ENCODE assay signal across 8 cellular contexts in genomic region chr5:74639538-74640449, GRCh38. TPM values are rescaled to one million over a fixed set of nuclear protein-coding genes. Genes with fewer than 3 reads are reported as not detected.
DNase-seq lines count a peak whose midpoint lies in the region; ATAC-seq, FAIRE-seq and TF ChIP-seq lines count a peak whose summit lies in the region.

No MANE protein-coding gene starts in this region.

- no peaks in the 10 kb centered on the region for H3K9me1 ChIP-seq in endothelial cell of umbilical vein (replicated peaks; ENCODE audit: control insufficient read depth, extremely low read depth, insufficient read depth, low read length)

- peak overlapping the region; percentile 73 for H3K4me3 Mint-ChIP-seq in activated CD4-positive, alpha-beta memory T cell treated with anti-CD3 and anti-CD28 coated beads, Interleukin-2, amount 10 ng/mL, durations not matched to agents 7 days and 5 days

- TF ChIP-seq POLR2A in endothelial cell of umbilical vein (IDR thresholded peaks at IDR 0.05; ENCODE audit: low read depth, low read length) (no peak), upper lobe of left lung (IDR thresholded peaks at IDR 0.05) (no peak)

- ATAC-seq in upper lobe of left lung (ENCODE audit: low FRiP score in 2 of 2) = peak; percentile 55 to 75

- DNase-seq in GM12865 (ENCODE audit: low read depth) = peak; percentile 64
- DNase-seq in NCI-H1105 (lab: John Stamatoyannopoulos, UW) = peak; percentile 24
- peak; percentile 43 for DNase-seq in activated CD4-positive, alpha-beta memory T cell treated with anti-CD3 and anti-CD28 coated beads, Interleukin-2, amount 10 ng/mL, durations not matched to agents 7 days and 5 days
- peak; percentile 57 for DNase-seq in endothelial cell of umbilical vein (ENCODE audit: low read depth, low spot score)
- peak; percentile 47 to 90 for DNase-seq in upper lobe of left lung
- DNase-seq in HTR-8/SVneo (ENCODE audit: insufficient read length, low spot score) = no peak

- no peaks in the 10 kb centered on the region for H3K9me3 ChIP-seq in HEK293 (ENCODE audit: control insufficient read depth, insufficient read depth, low read depth, low read length)
- H3K9me3 ChIP-seq in endothelial cell of umbilical vein (replicated peaks; ENCODE audit: control insufficient read depth, insufficient read depth, low read length) = no peaks in the 10 kb centered on the region
- no peaks in the 10 kb centered on the region for H3K9me3 ChIP-seq in muscle layer of colon (ENCODE audit: low read length)
- H3K9me3 ChIP-seq in upper lobe of left lung = no peaks in the 10 kb centered on the region

- H3K27ac ChIP-seq in HEK293 (ENCODE audit: extremely low read depth, low read depth, low read length) (peak overlapping the region; percentile 98), endothelial cell of umbilical vein (ENCODE audit: insufficient read depth, low read depth, low read length) (peak overlapping the region; percentile 91), muscle layer of colon (ENCODE audit: low read depth, low read length) (peak overlapping the region; percentile 56), upper lobe of left lung (peak overlapping the region; percentile 86 to 90 (median 88))

- H3K27me3 Mint-ChIP-seq in activated CD4-positive, alpha-beta memory T cell treated with anti-CD3 and anti-CD28 coated beads, Interleukin-2, amount 10 ng/mL, durations not matched to agents 7 days and 5 days = peaks cover 50% of the 10 kb centered on the region

- H4K20me1 ChIP-seq in endothelial cell of umbilical vein (replicated peaks; ENCODE audit: control insufficient read depth, extremely low read depth, insufficient read depth, low read length) = no peaks in the 10 kb centered on the region

- peak overlapping the region; percentile 94 for H3K4me2 ChIP-seq in endothelial cell of umbilical vein (ENCODE audit: insufficient read depth, low read length)

- peak overlapping the region; percentile 73 for H3K4me3 ChIP-seq in GM12865 (ENCODE audit: low read depth, low read length)
- H3K4me3 ChIP-seq in HEK293 (ENCODE audit: low read depth, low read length) = peak overlapping the region; percentile 92
- H3K4me3 ChIP-seq in endothelial cell of umbilical vein (replicated peaks in 1 of 3; ENCODE audit: insufficient read depth in 1 of 3, low read depth in 1 of 3, low read length in 3 of 3) = peak overlapping the region; percentile 81 to 98 (median 82)
- peak overlapping the region; percentile 62 to 79 for H3K4me3 ChIP-seq in muscle layer of colon (ENCODE audit: low read depth in 1 of 2, low read length in 2 of 2)
- peak overlapping the region; percentile 67 to 81 (median 74) for H3K4me3 ChIP-seq in upper lobe of left lung

- TF ChIP-seq CTCF in GM12865 (IDR thresholded peaks at IDR 0.05; ENCODE audit: insufficient read depth, low read depth, low read length, missing control alignments) = peak; percentile 9
- TF ChIP-seq CTCF in HEK293 (tag by site-specific recombination; IDR thresholded peaks at IDR 0.05) = peak; percentile 55
- peak; percentile 19 to 39 for TF ChIP-seq CTCF in endothelial cell of umbilical vein (IDR thresholded peaks at IDR 0.05; ENCODE audit: extremely low read depth in 1 of 2, insufficient read depth in 1 of 2, low read depth in 1 of 2, low read length in 2 of 2)
- TF ChIP-seq CTCF in upper lobe of left lung (IDR thresholded peaks at IDR 0.05) = peak in 5 of 6 experiments; percentile 9 to 58 (median 28)

- no peak overlapping the region for H3K27ac Mint-ChIP-seq in activated CD4-positive, alpha-beta memory T cell treated with anti-CD3 and anti-CD28 coated beads, Interleukin-2, amount 10 ng/mL, durations not matched to agents 7 days and 5 days

- no peak for TF ChIP-seq EP300 in upper lobe of left lung (IDR thresholded peaks at IDR 0.05)

- H3K9ac ChIP-seq in endothelial cell of umbilical vein (replicated peaks; ENCODE audit: extremely low read depth, insufficient read depth, low read length) (peak overlapping the region; percentile 82), muscle layer of colon (ENCODE audit: low read length) (peak overlapping the region; percentile 44)

- peaks cover 17% of the 10 kb centered on the region for H3K4me1 ChIP-seq in HEK293 (ENCODE audit: control insufficient read depth, insufficient read depth, low read length)
- H3K4me1 ChIP-seq in endothelial cell of umbilical vein (ENCODE audit: control insufficient read depth, extremely low read depth, insufficient read depth, low read length) = peaks cover 56% of the 10 kb centered on the region
- H3K4me1 ChIP-seq in muscle layer of colon (ENCODE audit: insufficient read depth, low read length) = peaks cover 18% of the 10 kb centered on the region
- peaks cover 36 to 74% (median 55%) of the 10 kb centered on the region in 4 donors for H3K4me1 ChIP-seq in upper lobe of left lung

- no peaks in the 10 kb centered on the region for H3K36me3 Mint-ChIP-seq in activated CD4-positive, alpha-beta memory T cell treated with anti-CD3 and anti-CD28 coated beads, Interleukin-2, amount 10 ng/mL, durations not matched to agents 7 days and 5 days (ENCODE audit: low read depth)

- FAIRE-seq in endothelial cell of umbilical vein (lab: Jason Lieb, UNC) (peak; percentile 24), HTR-8/SVneo (lab: Jason Lieb, UNC) (no peak)

- CTCF ChIA-PET in HEK293 (lab: Yijun Ruan, JAX) = interaction anchor here (0.6 to 2.1 kb wide), 8 partner anchors 8 to 583 kb away, joined by 3 to 5 read pairs (median 3); no protein-coding TSS in a partner anchor
- CTCF ChIA-PET in activated CD4-positive, alpha-beta memory T cell treated with anti-CD3 and anti-CD28 coated beads, Interleukin-2, amount 10 ng/mL, durations not matched to agents 7 days and 5 days (lab: Charles Lee) = interaction anchor here (0.6 to 3.7 kb wide), 15 partner anchors 8 to 737 kb away, joined by 3 to 20 read pairs (median 5); no protein-coding TSS in a partner anchor
- CTCF ChIA-PET in endothelial cell of umbilical vein (lab: Charles Lee) = interaction anchor here (0.7 to 7.4 kb wide), 44 partner anchors 8 to 738 kb away, joined by 3 to 78 read pairs (median 5); no protein-coding TSS in a partner anchor

- dilution Hi-C loops in endothelial cell of umbilical vein (cut with MboI; ENCODE audit: extremely low pct_ligation_motif_present, low sequenced_read_pairs) = no loop called here

- peaks cover 31% of the 10 kb centered on the region for H3K4me1 Mint-ChIP-seq in activated CD4-positive, alpha-beta memory T cell treated with anti-CD3 and anti-CD28 coated beads, Interleukin-2, amount 10 ng/mL, durations not matched to agents 7 days and 5 days

- TSS peak; percentile 20 for BruUV-seq in endothelial cell of umbilical vein (replicated peaks; lab: Mats Ljungman, UMichigan)

- POLR2A ChIA-PET in HEK293 (lab: Yijun Ruan, JAX) = interaction anchor here (0.6 to 2.3 kb wide), 51 partner anchors 8 to 729 kb away, joined by 3 to 29 read pairs (median 4); partner anchors contain the start of gene HEXB
- POLR2A ChIA-PET in activated CD4-positive, alpha-beta memory T cell treated with anti-CD3 and anti-CD28 coated beads, Interleukin-2, amount 10 ng/mL, durations not matched to agents 7 days and 5 days (lab: Charles Lee) = interaction anchor here (1.1 to 2.2 kb wide), 5 partner anchors 9 to 182 kb away, joined by 3 to 9 read pairs (median 4); no protein-coding TSS in a partner anchor
- POLR2A ChIA-PET in endothelial cell of umbilical vein (lab: Charles Lee) = interaction anchor here (0.7 to 2.7 kb wide), 16 partner anchors 9 to 738 kb away, joined by 3 to 20 read pairs (median 5); partner anchors contain the start of gene HEXB

- peaks cover 0 to 15% of the 10 kb centered on the region in 2 experiments; a peak in 1 of 3 replicates for H3K36me3 ChIP-seq in HEK293 (ENCODE audit: control insufficient read depth in 2 of 2, insufficient read depth in 1 of 2, low read length in 2 of 2)
- H3K36me3 ChIP-seq in endothelial cell of umbilical vein (ENCODE audit: control insufficient read depth in 2 of 2, extremely low read depth in 1 of 2, insufficient read depth in 2 of 2, low read length in 2 of 2) = peaks cover 12 to 15% of the 10 kb centered on the region in 2 experiments
- no peaks in the 10 kb centered on the region for H3K36me3 ChIP-seq in muscle layer of colon (ENCODE audit: insufficient read depth, low read length)
- H3K36me3 ChIP-seq in upper lobe of left lung = peaks cover 0 to 11% (median 5%) of the 10 kb centered on the region in 4 donors

- H2AFZ ChIP-seq in endothelial cell of umbilical vein (ENCODE audit: low read depth, low read length) = peak overlapping the region; percentile 30

- peaks cover 55% of the 10 kb centered on the region for H3K79me2 ChIP-seq in endothelial cell of umbilical vein (ENCODE audit: control insufficient read depth, insufficient read depth, low read length)

- intact Hi-C loops in endothelial cell of umbilical vein (cut with micrococcal nuclease) = loop anchor here (1.0 to 5.0 kb wide), 8 partner anchors 8 to 388 kb away; no protein-coding TSS in a partner anchor

- 1 to 2% methylated on average over 22 to 30 of the region's 61 CpGs for WGBS in upper lobe of left lung, 2 donors

- H3K27me3 ChIP-seq in endothelial cell of umbilical vein (ENCODE audit: control insufficient read depth in 2 of 2, insufficient read depth in 2 of 2, low read length in 2 of 2) (no peaks in the 10 kb centered on the region), muscle layer of colon (ENCODE audit: control insufficient read depth in 1 of 2, insufficient read depth in 2 of 2, low read length in 2 of 2) (no peaks in the 10 kb centered on the region), upper lobe of left lung (no peaks in the 10 kb centered on the region)

- H3K9me3 Mint-ChIP-seq in activated CD4-positive, alpha-beta memory T cell treated with anti-CD3 and anti-CD28 coated beads, Interleukin-2, amount 10 ng/mL, durations not matched to agents 7 days and 5 days = no peaks in the 10 kb centered on the region

RNA-seq across cellular contexts. Expression of gene ENC1, which starts 0.7 kb away (rescaled TPM):
- under 1 TPM; 0.43 to 0.73 TPM for total RNA-seq in activated CD4-positive, alpha-beta memory T cell treated with anti-CD3 and anti-CD28 coated beads, Interleukin-2, amount 10 ng/mL, durations not matched to agents 7 days and 5 days
- total RNA-seq in endothelial cell of umbilical vein = 42.2 and 53.6 TPM in 2 replicates
- polyA plus RNA-seq in endothelial cell of umbilical vein = 53.3 and 59.7 TPM in 2 replicates
- 31.4 and 32.4 TPM in 2 replicates for polyA plus RNA-seq in endothelial cell of umbilical vein (2011; cell fraction: cytosol; rRNA removed)
- polyA plus RNA-seq in endothelial cell of umbilical vein (2011; cell fraction: nucleus; rRNA removed) = 169 and 182 TPM in 2 replicates
- polyA plus RNA-seq in endothelial cell of umbilical vein (2012) = 33.7 and 52.2 TPM in 2 replicates
- 116 and 122 TPM in 2 replicates for polyA minus RNA-seq in endothelial cell of umbilical vein
- polyA minus RNA-seq in endothelial cell of umbilical vein (2011; cell fraction: cytosol; rRNA and poly(A)+ RNA removed) = not detected
- polyA minus RNA-seq in endothelial cell of umbilical vein (2011; cell fraction: nucleus; rRNA and poly(A)+ RNA removed) = 133 and 151 TPM in 2 replicates
- 10 to 100 TPM in 5 of 6 donors, 1 to 10 TPM in 1; 9.5 to 34.1 (median 18.0) TPM for total RNA-seq in upper lobe of left lung

RNA-seq across cellular contexts. Expression of gene HEXB, which starts 45.2 kb away (rescaled TPM):
- 10 to 100 TPM; 86.7 to 87.6 TPM for total RNA-seq in activated CD4-positive, alpha-beta memory T cell treated with anti-CD3 and anti-CD28 coated beads, Interleukin-2, amount 10 ng/mL, durations not matched to agents 7 days and 5 days
- total RNA-seq in endothelial cell of umbilical vein = 176 and 182 TPM in 2 replicates
- polyA plus RNA-seq in endothelial cell of umbilical vein = 126 and 128 TPM in 2 replicates
- polyA plus RNA-seq in endothelial cell of umbilical vein (2011; cell fraction: cytosol; rRNA removed) = 119 and 132 TPM in 2 replicates
- 64.9 and 99.7 TPM in 2 replicates for polyA plus RNA-seq in endothelial cell of umbilical vein (2011; cell fraction: nucleus; rRNA removed)
- 155 and 240 TPM in 2 replicates for polyA plus RNA-seq in endothelial cell of umbilical vein (2012)
- 102 and 124 TPM in 2 replicates for polyA minus RNA-seq in endothelial cell of umbilical vein
- polyA minus RNA-seq in endothelial cell of umbilical vein (2011; cell fraction: cytosol; rRNA and poly(A)+ RNA removed) = 57.9 TPM
- polyA minus RNA-seq in endothelial cell of umbilical vein (2011; cell fraction: nucleus; rRNA and poly(A)+ RNA removed) = 35.3 and 39.2 TPM in 2 replicates
- 100 to 1,000 TPM; 128 to 293 (median 184) TPM for total RNA-seq in upper lobe of left lung

Comparison
In these comparisons a context has a peak if more than half of its experiments do, and no peak if none do; other contexts are left out.
1. RNA of gene ENC1, which starts 0.7 kb away (total RNA-seq): 42.2 to 53.6 TPM in endothelial cell of umbilical vein and 9.5 to 34.1 TPM in upper lobe of left lung; 0.43 to 0.73 TPM in activated CD4-positive, alpha-beta memory T cell treated with anti-CD3 and anti-CD28 coated beads, Interleukin-2, amount 10 ng/mL, durations not matched to agents 7 days and 5 days; every median in the first group is over 4 times any median in the second.
2. Peak in every context shown above with its lines, with median percentiles within 50 percentile points of each other: H3K4me3 ChIP-seq, CTCF ChIP-seq and H3K27ac ChIP-seq.